1 cellular context compared by ENCODE assay signal in genomic region chr11:134789104-134789503, GRCh38.
TF ChIP-seq lines count a peak whose summit lies in the region.

No MANE protein-coding gene starts in this region.

TF ChIP-seq in H1, 55 proteins besides CTCF, POLR2A, EP300 and RAD21:
- no peak for TF ChIP-seq HDAC2 (IDR thresholded peaks at IDR 0.05; ENCODE audit: borderline replicate concordance in 1 of 2, low read depth in 2 of 2, low read length in 2 of 2)
- TF ChIP-seq TBP (IDR thresholded peaks at IDR 0.05; ENCODE audit: low read depth, low read length): no peak
- TF ChIP-seq SP2 (IDR thresholded peaks at IDR 0.05; ENCODE audit: low read length): no peak
- no peak for TF ChIP-seq HDAC6 (IDR thresholded peaks at IDR 0.05; ENCODE audit: low read depth, low read length)
- no peak for TF ChIP-seq CHD7 (IDR thresholded peaks at IDR 0.05; ENCODE audit: insufficient replicate concordance, low read length)
- TF ChIP-seq CREB1 (IDR thresholded peaks at IDR 0.05): no peak
- TF ChIP-seq RNF2 (IDR thresholded peaks at IDR 0.05; ENCODE audit: borderline replicate concordance, low read depth, low read length, missing control alignments, poor library complexity, severe bottlenecking): no peak
- no peak for TF ChIP-seq RXRA (IDR thresholded peaks at IDR 0.05; ENCODE audit: insufficient read depth, low read depth, low read length)
- TF ChIP-seq EZH2 (IDR thresholded peaks at IDR 0.05; ENCODE audit: low read depth, low read length, severe bottlenecking): no peak
- TF ChIP-seq SIN3A (conservative IDR thresholded peaks at IDR 0.05 in 1 of 2, IDR thresholded peaks at IDR 0.05 in 1 of 2; ENCODE audit: low read depth in 1 of 2, low read length in 2 of 2): no peak
- no peak for TF ChIP-seq TCF12 (IDR thresholded peaks at IDR 0.05; ENCODE audit: low read depth, low read length)
- no peak for TF ChIP-seq ATF3 (IDR thresholded peaks at IDR 0.05; ENCODE audit: insufficient read depth, low read depth, low read length)
- TF ChIP-seq GABPA (IDR thresholded peaks at IDR 0.05; ENCODE audit: borderline replicate concordance, insufficient read depth, low read length): no peak
- TF ChIP-seq ATF2 (IDR thresholded peaks at IDR 0.05; ENCODE audit: low read length): no peak
- TF ChIP-seq CHD2 (IDR thresholded peaks at IDR 0.05; ENCODE audit: low read length): no peak
- no peak for TF ChIP-seq NANOG (IDR thresholded peaks at IDR 0.05; ENCODE audit: insufficient read depth, low read depth, low read length, poor library complexity, severe bottlenecking)
- TF ChIP-seq BCL11A (IDR thresholded peaks at IDR 0.05; ENCODE audit: low read depth in 2 of 2, low read length in 2 of 2): no peak
- TF ChIP-seq RBBP5 (IDR thresholded peaks at IDR 0.05; ENCODE audit: borderline replicate concordance, low read depth, low read length): no peak
- TF ChIP-seq MAX (IDR thresholded peaks at IDR 0.05): no peak
